ENCODE assay signal across 1 cellular context in the genomic region with DNA sequence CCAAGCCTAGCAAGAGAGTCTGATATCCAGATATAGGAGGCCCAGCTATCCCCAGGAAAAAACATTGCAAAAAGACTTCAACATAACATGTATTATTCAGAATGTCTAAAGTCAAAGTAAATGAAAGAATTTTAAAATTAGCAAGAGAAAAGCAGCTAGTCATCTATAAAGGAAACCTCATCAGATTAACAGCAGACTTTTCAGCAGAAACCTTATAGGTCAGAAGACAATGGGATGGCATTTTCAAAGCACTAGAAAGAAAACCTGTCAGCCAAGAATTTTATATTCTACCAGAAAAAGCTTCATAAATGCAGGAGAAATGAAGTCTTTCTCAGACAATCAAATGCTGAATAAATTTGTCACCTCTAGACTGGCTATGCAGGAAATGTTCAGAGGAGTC.
TF ChIP-seq lines count a peak whose summit lies in the region.

No MANE protein-coding gene starts in this region.

TF ChIP-seq in GM12878, 131 proteins besides CTCF, POLR2A, EP300 and RAD21:
- TF ChIP-seq, protein P1, sequence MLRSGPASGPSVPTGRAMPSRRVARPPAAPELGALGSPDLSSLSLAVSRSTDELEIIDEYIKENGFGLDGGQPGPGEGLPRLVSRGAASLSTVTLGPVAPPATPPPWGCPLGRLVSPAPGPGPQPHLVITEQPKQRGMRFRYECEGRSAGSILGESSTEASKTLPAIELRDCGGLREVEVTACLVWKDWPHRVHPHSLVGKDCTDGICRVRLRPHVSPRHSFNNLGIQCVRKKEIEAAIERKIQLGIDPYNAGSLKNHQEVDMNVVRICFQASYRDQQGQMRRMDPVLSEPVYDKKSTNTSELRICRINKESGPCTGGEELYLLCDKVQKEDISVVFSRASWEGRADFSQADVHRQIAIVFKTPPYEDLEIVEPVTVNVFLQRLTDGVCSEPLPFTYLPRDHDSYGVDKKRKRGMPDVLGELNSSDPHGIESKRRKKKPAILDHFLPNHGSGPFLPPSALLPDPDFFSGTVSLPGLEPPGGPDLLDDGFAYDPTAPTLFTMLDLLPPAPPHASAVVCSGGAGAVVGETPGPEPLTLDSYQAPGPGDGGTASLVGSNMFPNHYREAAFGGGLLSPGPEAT (IDR thresholded peaks at IDR 0.05; ENCODE audit: low read depth): no peak
- 0 out of 2 replicates have a peak, but pooled peaks have one; percentile 40 for TF ChIP-seq CBX5 (IDR thresholded peaks at IDR 0.05; ENCODE audit: low read depth)
